Comparison of ENCODE assay signal across 1 cellular context in genomic region chr12:54415223-54415929, GRCh38.
TF ChIP-seq lines count a peak whose summit lies in the region.

No MANE protein-coding gene starts in this region.

TF ChIP-seq in liver, 16 proteins besides CTCF, POLR2A, EP300 and RAD21 (continued from another document):
- TF ChIP-seq GABPA (IDR thresholded peaks at IDR 0.05 in 1 of 2, conservative IDR thresholded peaks at IDR 0.05 in 1 of 2), result no peak
- no peak for TF ChIP-seq FOXA2 (IDR thresholded peaks at IDR 0.05)
- peak; percentile 82 for TF ChIP-seq REST (IDR thresholded peaks at IDR 0.05)
- TF ChIP-seq RXRA (IDR thresholded peaks at IDR 0.05), result peak; percentile 84 to 87
- TF ChIP-seq TAF1 (conservative IDR thresholded peaks at IDR 0.05), result peak; percentile 20
- TF ChIP-seq JUND (IDR thresholded peaks at IDR 0.05), result peak in 1 of 2 donors; percentile 32
- peak; percentile 78 for TF ChIP-seq YY1 (IDR thresholded peaks at IDR 0.05)
- TF ChIP-seq NR2F2 (IDR thresholded peaks at IDR 0.05), result peak; percentile 77
- TF ChIP-seq MAX (IDR thresholded peaks at IDR 0.05), result peak; percentile 66
